In the genomic region with DNA sequence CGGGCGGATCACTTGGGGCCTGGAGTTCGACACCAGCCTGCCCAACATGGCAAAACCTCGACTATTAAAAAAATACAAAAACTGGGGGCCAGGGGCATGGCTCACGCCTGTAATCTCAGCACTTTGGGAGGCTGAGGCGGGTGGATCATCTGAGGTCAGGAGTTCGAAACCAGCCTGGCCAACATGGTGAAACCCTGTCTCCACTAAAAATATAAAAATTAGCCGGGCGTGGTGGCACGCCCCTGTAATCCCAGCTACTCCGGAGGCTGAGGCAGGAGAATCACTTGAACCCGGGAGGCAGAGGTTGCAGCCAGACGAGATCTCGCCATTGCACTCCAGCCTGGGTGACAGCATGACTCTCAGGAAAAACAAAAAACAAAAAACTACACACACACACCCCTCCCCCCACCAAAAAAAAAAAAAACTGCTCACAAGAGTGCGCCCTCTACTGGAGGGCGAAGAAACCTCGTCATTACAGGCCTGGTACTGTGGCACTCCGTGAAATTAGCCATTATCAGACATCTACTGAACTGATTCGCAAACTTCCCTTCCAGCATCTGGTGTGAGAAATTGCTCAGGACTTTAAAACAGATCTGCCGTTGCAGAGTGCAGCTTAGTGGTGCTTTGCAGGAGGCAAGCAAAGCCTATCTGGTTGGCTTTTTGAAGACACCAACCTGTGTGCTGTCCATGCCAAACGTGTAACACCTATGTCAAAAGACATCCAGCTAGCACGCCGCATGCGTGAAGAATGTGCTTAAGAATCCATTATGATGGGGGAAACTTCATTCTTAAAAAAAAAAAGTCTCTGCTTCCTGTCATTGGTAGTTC, we compare ENCODE assay signal across 1 cellular context.
TF ChIP-seq lines count a peak whose summit lies in the region.

No MANE protein-coding gene starts in this region.

TF ChIP-seq in IMR-90, 13 proteins besides CTCF, POLR2A, EP300 and RAD21:
- TF ChIP-seq MXI1 (IDR thresholded peaks at IDR 0.05; ENCODE audit: borderline replicate concordance, low read depth, low read length) (no peak), MAFK (IDR thresholded peaks at IDR 0.05; ENCODE audit: low read depth, low read length) (no peak), SMC3 (IDR thresholded peaks at IDR 0.05; ENCODE audit: low read depth, low read length) (peak; percentile 59), CEBPB (IDR thresholded peaks at IDR 0.05; ENCODE audit: low read depth, low read length) (no peak), FOS (IDR thresholded peaks at IDR 0.05; ENCODE audit: low read depth, low read length) (no peak), RFX5 (IDR thresholded peaks at IDR 0.05; ENCODE audit: low read depth, low read length) (no peak), NFE2L2 (IDR thresholded peaks at IDR 0.05; ENCODE audit: low read depth, low read length) (no peak), RCOR1 (IDR thresholded peaks at IDR 0.05; ENCODE audit: insufficient replicate concordance, low read length) (no peak)
